ENCODE assay signal across 9 cellular contexts in genomic region chr12:112347521-112347920, GRCh38.
DNase-seq lines count a peak whose midpoint lies in the region; ATAC-seq and TF ChIP-seq lines count a peak whose summit lies in the region.
"Had no signal": no experiment of that assay in that cellular context is flagged by ENCODE, and none has a peak within 500 bp of the region (broad histone marks: within the 10 kb centered on the region; RNA-seq: fewer than 3 reads in every experiment).

No MANE protein-coding gene starts in this region.

- DNase-seq in AG04449 (ENCODE audit: low read depth, low spot score) (peak; percentile 74), NCI-H226 (peak; percentile 16), epithelial cell of esophagus (ENCODE audit: low read depth) (peak; percentile 50), amniotic stem cell (lab: John Stamatoyannopoulos, UW) (no peak), NCI-H2029 treated with DMSO at 0.1 percent for 48 hours (lab: John Stamatoyannopoulos, UW) (no peak)

- POLR2A ChIA-PET in AG04449 (lab: Yijun Ruan, JAX) = no interaction called here

- TF ChIP-seq CTCF in AG04449 (IDR thresholded peaks at IDR 0.05; ENCODE audit: insufficient read depth, low read length, missing control alignments) (no peak), epithelial cell of esophagus (IDR thresholded peaks at IDR 0.05; ENCODE audit: insufficient read depth, low read depth, low read length, missing control alignments) (no peak)

- ATAC-seq in GM19395 (IDR thresholded peaks at IDR 0.05; ENCODE audit: unreplicated experiment) = peak; percentile 71
- no peak for ATAC-seq in HG03521 (IDR thresholded peaks at IDR 0.05; ENCODE audit: unreplicated experiment)
- no peak for ATAC-seq in GM21576 (IDR thresholded peaks at IDR 0.05; ENCODE audit: unreplicated experiment)

- CTCF ChIA-PET in AG04449 (lab: Yijun Ruan, JAX) = interaction anchor here (1.2 kb wide), 1 partner anchor 9 kb away, joined by 4 read pairs; no protein-coding TSS in a partner anchor

- H3K4me3 ChIP-seq in AG04449 (ENCODE audit: low read depth, low read length) (no peak overlapping the region), epithelial cell of esophagus (ENCODE audit: low read length) (no peak overlapping the region)
- H3K4me3 ChIP-seq: BLaER1 had no signal

Comparison
In these comparisons a context has a peak if more than half of its experiments do, and no peak if none do; other contexts are left out.
1. DNase-seq: peak in AG04449 (single experiment), NCI-H226 (single experiment) and epithelial cell of esophagus (single experiment); none in amniotic stem cell (single experiment) and NCI-H2029 treated with DMSO at 0.1 percent for 48 hours (single experiment).